ENCODE assay signal across 1 cellular context in the genomic region with DNA sequence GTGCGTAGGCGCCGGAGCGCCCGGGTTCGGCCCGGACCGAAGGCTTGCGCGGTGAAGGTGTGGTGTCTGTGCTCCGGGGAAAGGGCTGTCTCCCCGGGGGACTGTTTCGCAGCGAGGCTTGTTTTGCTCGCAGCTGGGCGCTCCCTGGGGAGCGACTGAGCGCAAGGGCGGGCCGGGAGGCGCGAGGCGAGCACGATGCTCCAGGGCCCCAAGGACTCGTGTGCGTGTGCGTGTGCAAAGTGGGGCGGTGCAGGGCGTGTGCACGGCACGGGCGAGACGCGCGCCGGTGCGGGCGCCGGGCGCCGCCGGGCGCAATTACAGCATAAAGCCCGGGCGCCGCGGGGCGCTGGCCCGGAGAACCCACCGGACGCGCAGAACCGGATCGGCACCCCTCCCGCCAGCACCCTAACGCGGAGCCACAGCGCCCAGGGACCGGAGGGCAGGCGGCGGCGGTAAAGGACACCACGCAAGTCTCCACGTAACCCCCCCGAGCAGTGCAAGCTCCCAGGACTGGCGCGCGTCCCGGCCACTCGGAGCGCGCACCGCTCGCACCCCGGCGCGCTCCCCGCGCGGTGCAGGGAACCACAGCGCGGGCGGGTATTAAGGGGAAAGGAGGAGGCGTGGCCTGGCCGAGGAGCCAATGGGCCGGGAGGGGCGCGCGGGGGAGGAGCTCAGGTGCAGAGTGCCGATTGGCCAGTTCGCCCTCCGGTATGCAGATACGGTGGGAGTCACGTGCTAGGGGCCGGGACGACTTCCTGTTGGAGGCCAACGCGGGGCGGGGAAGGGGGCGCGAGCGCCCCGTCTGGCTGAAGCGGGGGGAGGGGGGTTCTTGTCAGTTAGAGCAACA.
TF ChIP-seq lines count a peak whose summit lies in the region.

A gene with protein sequence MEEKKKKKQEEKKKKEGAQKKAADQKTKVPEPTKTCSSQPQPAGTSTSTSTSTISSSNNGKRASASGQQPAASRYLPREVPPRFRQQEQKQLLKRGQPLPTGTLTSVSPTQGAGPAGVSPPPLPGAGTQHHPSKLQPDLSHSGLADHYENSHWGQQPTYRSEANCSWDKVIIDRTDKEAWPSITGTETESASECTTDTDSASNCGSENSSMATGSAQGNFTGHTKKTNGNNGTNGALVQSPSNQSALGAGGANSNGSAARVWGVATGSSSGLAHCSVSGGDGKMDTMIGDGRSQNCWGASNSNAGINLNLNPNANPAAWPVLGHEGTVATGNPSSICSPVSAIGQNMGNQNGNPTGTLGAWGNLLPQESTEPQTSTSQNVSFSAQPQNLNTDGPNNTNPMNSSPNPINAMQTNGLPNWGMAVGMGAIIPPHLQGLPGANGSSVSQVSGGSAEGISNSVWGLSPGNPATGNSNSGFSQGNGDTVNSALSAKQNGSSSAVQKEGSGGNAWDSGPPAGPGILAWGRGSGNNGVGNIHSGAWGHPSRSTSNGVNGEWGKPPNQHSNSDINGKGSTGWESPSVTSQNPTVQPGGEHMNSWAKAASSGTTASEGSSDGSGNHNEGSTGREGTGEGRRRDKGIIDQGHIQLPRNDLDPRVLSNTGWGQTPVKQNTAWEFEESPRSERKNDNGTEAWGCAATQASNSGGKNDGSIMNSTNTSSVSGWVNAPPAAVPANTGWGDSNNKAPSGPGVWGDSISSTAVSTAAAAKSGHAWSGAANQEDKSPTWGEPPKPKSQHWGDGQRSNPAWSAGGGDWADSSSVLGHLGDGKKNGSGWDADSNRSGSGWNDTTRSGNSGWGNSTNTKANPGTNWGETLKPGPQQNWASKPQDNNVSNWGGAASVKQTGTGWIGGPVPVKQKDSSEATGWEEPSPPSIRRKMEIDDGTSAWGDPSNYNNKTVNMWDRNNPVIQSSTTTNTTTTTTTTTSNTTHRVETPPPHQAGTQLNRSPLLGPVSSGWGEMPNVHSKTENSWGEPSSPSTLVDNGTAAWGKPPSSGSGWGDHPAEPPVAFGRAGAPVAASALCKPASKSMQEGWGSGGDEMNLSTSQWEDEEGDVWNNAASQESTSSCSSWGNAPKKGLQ (N-terminal part only) (plus strand): TSS at position 835 of the 847 bp plus-strand sequence. CDS start 45,504 bp downstream, outside the sequence.

TF ChIP-seq in K562, 482 proteins besides CTCF, POLR2A, EP300 and RAD21 (continued from another document and continues in another):
- TF ChIP-seq, protein P1, sequence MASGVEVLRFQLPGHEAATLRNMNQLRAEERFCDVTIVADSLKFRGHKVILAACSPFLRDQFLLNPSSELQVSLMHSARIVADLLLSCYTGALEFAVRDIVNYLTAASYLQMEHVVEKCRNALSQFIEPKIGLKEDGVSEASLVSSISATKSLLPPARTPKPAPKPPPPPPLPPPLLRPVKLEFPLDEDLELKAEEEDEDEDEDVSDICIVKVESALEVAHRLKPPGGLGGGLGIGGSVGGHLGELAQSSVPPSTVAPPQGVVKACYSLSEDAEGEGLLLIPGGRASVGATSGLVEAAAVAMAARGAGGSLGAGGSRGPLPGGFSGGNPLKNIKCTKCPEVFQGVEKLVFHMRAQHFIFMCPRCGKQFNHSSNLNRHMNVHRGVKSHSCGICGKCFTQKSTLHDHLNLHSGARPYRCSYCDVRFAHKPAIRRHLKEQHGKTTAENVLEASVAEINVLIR (CRISPR knock-in tag; IDR thresholded peaks at IDR 0.05): no peak
- TF ChIP-seq, protein P2, sequence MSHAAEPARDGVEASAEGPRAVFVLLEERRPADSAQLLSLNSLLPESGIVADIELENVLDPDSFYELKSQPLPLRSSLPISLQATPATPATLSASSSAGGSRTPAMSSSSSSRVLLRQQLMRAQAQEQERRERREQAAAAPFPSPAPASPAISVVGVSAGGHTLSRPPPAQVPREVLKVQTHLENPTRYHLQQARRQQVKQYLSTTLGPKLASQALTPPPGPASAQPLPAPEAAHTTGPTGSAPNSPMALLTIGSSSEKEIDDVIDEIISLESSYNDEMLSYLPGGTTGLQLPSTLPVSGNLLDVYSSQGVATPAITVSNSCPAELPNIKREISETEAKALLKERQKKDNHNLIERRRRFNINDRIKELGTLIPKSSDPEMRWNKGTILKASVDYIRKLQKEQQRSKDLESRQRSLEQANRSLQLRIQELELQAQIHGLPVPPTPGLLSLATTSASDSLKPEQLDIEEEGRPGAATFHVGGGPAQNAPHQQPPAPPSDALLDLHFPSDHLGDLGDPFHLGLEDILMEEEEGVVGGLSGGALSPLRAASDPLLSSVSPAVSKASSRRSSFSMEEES (CRISPR knock-in tag; IDR thresholded peaks at IDR 0.05): peak; percentile 97
- TF ChIP-seq, protein P3, sequence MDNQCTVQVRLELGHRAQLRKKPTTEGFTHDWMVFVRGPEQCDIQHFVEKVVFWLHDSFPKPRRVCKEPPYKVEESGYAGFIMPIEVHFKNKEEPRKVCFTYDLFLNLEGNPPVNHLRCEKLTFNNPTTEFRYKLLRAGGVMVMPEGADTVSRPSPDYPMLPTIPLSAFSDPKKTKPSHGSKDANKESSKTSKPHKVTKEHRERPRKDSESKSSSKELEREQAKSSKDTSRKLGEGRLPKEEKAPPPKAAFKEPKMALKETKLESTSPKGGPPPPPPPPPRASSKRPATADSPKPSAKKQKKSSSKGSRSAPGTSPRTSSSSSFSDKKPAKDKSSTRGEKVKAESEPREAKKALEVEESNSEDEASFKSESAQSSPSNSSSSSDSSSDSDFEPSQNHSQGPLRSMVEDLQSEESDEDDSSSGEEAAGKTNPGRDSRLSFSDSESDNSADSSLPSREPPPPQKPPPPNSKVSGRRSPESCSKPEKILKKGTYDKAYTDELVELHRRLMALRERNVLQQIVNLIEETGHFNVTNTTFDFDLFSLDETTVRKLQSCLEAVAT (IDR thresholded peaks at IDR 0.05): peak in 1 of 2 experiments; percentile 39; a peak in 1 of 4 replicates
- TF ChIP-seq WHSC1 (IDR thresholded peaks at IDR 0.05; ENCODE audit: low read length): no peak
- no peak for TF ChIP-seq MAFK (IDR thresholded peaks at IDR 0.05; ENCODE audit: low read length)
- TF ChIP-seq, protein P4, sequence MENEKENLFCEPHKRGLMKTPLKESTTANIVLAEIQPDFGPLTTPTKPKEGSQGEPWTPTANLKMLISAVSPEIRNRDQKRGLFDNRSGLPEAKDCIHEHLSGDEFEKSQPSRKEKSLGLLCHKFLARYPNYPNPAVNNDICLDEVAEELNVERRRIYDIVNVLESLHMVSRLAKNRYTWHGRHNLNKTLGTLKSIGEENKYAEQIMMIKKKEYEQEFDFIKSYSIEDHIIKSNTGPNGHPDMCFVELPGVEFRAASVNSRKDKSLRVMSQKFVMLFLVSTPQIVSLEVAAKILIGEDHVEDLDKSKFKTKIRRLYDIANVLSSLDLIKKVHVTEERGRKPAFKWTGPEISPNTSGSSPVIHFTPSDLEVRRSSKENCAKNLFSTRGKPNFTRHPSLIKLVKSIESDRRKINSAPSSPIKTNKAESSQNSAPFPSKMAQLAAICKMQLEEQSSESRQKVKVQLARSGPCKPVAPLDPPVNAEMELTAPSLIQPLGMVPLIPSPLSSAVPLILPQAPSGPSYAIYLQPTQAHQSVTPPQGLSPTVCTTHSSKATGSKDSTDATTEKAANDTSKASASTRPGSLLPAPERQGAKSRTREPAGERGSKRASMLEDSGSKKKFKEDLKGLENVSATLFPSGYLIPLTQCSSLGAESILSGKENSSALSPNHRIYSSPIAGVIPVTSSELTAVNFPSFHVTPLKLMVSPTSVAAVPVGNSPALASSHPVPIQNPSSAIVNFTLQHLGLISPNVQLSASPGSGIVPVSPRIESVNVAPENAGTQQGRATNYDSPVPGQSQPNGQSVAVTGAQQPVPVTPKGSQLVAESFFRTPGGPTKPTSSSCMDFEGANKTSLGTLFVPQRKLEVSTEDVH (IDR thresholded peaks at IDR 0.05; ENCODE audit: low read depth, partially characterized antibody): peak; percentile 58
- TF ChIP-seq STAT5B (CRISPR knock-in tag; IDR thresholded peaks at IDR 0.05): no peak
- no peak; the same call in 1 of the 2 replicates for TF ChIP-seq ETV5 (CRISPR knock-in tag; IDR thresholded peaks at IDR 0.05; ENCODE audit: low read depth)
- TF ChIP-seq SNRNP70 (optimal IDR thresholded peaks at IDR 0.05; ENCODE audit: low read depth, low read length): no peak
- no peak for TF ChIP-seq ZNF551 (CRISPR knock-in tag; IDR thresholded peaks at IDR 0.05)
- TF ChIP-seq NR2F6 (CRISPR knock-in tag; IDR thresholded peaks at IDR 0.05): peak; percentile 79
- peak; percentile 97 for TF ChIP-seq TOE1 (IDR thresholded peaks at IDR 0.05; ENCODE audit: borderline replicate concordance)
- TF ChIP-seq TOE1 (CRISPR knock-in tag; IDR thresholded peaks at IDR 0.05; ENCODE audit: borderline replicate concordance, low read depth): no peak; the same call in 1 of the 2 replicates
- no peak for TF ChIP-seq ARID2 (IDR thresholded peaks at IDR 0.05)
- no peak for TF ChIP-seq HDGF (IDR thresholded peaks at IDR 0.05)
- TF ChIP-seq ZBED1 (IDR thresholded peaks at IDR 0.05): peak; percentile 20; the same call in 1 of the 2 replicates
- no peak for TF ChIP-seq SREBF2 (CRISPR knock-in tag; IDR thresholded peaks at IDR 0.05)
- TF ChIP-seq, protein P5, sequence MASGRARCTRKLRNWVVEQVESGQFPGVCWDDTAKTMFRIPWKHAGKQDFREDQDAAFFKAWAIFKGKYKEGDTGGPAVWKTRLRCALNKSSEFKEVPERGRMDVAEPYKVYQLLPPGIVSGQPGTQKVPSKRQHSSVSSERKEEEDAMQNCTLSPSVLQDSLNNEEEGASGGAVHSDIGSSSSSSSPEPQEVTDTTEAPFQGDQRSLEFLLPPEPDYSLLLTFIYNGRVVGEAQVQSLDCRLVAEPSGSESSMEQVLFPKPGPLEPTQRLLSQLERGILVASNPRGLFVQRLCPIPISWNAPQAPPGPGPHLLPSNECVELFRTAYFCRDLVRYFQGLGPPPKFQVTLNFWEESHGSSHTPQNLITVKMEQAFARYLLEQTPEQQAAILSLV (tag; IDR thresholded peaks at IDR 0.05): no peak
- 0 out of 2 replicates have a peak, but pooled peaks have one; percentile 69 for TF ChIP-seq ZNF76 (CRISPR knock-in tag; IDR thresholded peaks at IDR 0.05; ENCODE audit: borderline replicate concordance)
- TF ChIP-seq MCM3 (IDR thresholded peaks at IDR 0.05): no peak
- TF ChIP-seq TAF9B (IDR thresholded peaks at IDR 0.05; ENCODE audit: partially characterized antibody): peak; percentile 71
- no peak for TF ChIP-seq ZFPM2 (CRISPR knock-in tag; IDR thresholded peaks at IDR 0.05)
- TF ChIP-seq ZNF12 (CRISPR knock-in tag; IDR thresholded peaks at IDR 0.05): no peak
- TF ChIP-seq CXXC5 (CRISPR knock-in tag; IDR thresholded peaks at IDR 0.05): peak; percentile 71
- no peak for TF ChIP-seq MED1 (CRISPR knock-in tag; IDR thresholded peaks at IDR 0.05; ENCODE audit: borderline replicate concordance)
- TF ChIP-seq MTA3 (IDR thresholded peaks at IDR 0.05; ENCODE audit: borderline replicate concordance): peak; percentile 99
- TF ChIP-seq, protein P6, sequence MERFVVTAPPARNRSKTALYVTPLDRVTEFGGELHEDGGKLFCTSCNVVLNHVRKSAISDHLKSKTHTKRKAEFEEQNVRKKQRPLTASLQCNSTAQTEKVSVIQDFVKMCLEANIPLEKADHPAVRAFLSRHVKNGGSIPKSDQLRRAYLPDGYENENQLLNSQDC (CRISPR knock-in tag; IDR thresholded peaks at IDR 0.05): peak; percentile 91
- no peak; the same call in 1 of the 2 replicates for TF ChIP-seq HEY1 (CRISPR knock-in tag; IDR thresholded peaks at IDR 0.05; ENCODE audit: borderline replicate concordance)
- TF ChIP-seq ZNF140 (CRISPR knock-in tag; IDR thresholded peaks at IDR 0.05): no peak
- TF ChIP-seq, protein P7, sequence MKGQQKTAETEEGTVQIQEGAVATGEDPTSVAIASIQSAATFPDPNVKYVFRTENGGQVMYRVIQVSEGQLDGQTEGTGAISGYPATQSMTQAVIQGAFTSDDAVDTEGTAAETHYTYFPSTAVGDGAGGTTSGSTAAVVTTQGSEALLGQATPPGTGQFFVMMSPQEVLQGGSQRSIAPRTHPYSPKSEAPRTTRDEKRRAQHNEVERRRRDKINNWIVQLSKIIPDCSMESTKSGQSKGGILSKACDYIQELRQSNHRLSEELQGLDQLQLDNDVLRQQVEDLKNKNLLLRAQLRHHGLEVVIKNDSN (CRISPR knock-in tag; IDR thresholded peaks at IDR 0.05): peak; percentile 92
- TF ChIP-seq, protein P8, sequence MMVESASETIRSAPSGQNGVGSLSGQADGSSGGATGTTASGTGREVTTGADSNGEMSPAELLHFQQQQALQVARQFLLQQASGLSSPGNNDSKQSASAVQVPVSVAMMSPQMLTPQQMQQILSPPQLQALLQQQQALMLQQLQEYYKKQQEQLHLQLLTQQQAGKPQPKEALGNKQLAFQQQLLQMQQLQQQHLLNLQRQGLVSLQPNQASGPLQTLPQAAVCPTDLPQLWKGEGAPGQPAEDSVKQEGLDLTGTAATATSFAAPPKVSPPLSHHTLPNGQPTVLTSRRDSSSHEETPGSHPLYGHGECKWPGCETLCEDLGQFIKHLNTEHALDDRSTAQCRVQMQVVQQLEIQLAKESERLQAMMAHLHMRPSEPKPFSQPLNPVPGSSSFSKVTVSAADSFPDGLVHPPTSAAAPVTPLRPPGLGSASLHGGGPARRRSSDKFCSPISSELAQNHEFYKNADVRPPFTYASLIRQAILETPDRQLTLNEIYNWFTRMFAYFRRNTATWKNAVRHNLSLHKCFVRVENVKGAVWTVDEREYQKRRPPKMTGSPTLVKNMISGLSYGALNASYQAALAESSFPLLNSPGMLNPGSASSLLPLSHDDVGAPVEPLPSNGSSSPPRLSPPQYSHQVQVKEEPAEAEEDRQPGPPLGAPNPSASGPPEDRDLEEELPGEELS (CRISPR knock-in tag; IDR thresholded peaks at IDR 0.05; ENCODE audit: borderline replicate concordance): no peak
- TF ChIP-seq BACH1 (tag; IDR thresholded peaks at IDR 0.05): no peak
- no peak for TF ChIP-seq MXI1 (IDR thresholded peaks at IDR 0.05; ENCODE audit: low read depth, low read length)
- TF ChIP-seq, protein P9, sequence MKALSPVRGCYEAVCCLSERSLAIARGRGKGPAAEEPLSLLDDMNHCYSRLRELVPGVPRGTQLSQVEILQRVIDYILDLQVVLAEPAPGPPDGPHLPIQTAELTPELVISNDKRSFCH (CRISPR knock-in tag; IDR thresholded peaks at IDR 0.05): no peak
- TF ChIP-seq, protein P9 (tag; IDR thresholded peaks at IDR 0.05): peak; percentile 66; the same call in 1 of the 2 replicates
- peak; percentile 68; the same call in 1 of the 2 replicates for TF ChIP-seq HIVEP1 (CRISPR knock-in tag; IDR thresholded peaks at IDR 0.05)
- TF ChIP-seq, protein P10, sequence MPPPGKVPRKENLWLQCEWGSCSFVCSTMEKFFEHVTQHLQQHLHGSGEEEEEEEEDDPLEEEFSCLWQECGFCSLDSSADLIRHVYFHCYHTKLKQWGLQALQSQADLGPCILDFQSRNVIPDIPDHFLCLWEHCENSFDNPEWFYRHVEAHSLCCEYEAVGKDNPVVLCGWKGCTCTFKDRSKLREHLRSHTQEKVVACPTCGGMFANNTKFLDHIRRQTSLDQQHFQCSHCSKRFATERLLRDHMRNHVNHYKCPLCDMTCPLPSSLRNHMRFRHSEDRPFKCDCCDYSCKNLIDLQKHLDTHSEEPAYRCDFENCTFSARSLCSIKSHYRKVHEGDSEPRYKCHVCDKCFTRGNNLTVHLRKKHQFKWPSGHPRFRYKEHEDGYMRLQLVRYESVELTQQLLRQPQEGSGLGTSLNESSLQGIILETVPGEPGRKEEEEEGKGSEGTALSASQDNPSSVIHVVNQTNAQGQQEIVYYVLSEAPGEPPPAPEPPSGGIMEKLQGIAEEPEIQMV (tag; conservative IDR thresholded peaks at IDR 0.05; ENCODE audit: low read depth): no peak
- TF ChIP-seq TGIF2 (CRISPR knock-in tag; IDR thresholded peaks at IDR 0.05): no peak
- TF ChIP-seq DACH1 (IDR thresholded peaks at IDR 0.05; ENCODE audit: partially characterized antibody): no peak
